ENCODE assay signal across 20 cellular contexts in genomic region chr10:16923726-16924125, GRCh38.
A peak's percentile ranks its signal among the peaks of the same experiment; 100 is the strongest.
DNase-seq lines count a peak whose midpoint lies in the region; FAIRE-seq and TF ChIP-seq lines count a peak whose summit lies in the region.
"Had no signal": no experiment of that assay in that cellular context is flagged by ENCODE, and none has a peak within 500 bp of the region (broad histone marks: within the 10 kb centered on the region; RNA-seq: fewer than 3 reads in every experiment).

No MANE protein-coding gene starts in this region.

- DNase-seq in bronchial epithelial cell (ENCODE audit: low read depth) (peak; percentile 75), epithelial cell of esophagus (ENCODE audit: low read depth) (peak; percentile 76), keratinocyte (ENCODE audit: low read depth, low spot score) (no peak)
- no peak for DNase-seq in central memory CD4-positive, alpha-beta T cell
- no peak for DNase-seq in activated naive CD4-positive, alpha-beta T cell treated with anti-CD3 and anti-CD28 coated beads for 36 hours
- DNase-seq: 8988T; ACHN; BE2C; C1 segment of cervical spinal cord; CD4-positive, alpha-beta memory T cell; CD4-positive, CD25-positive, alpha-beta regulatory T cell; CD8-positive, alpha-beta memory T cell; COR-L47; DMS 273 treated with DMSO at 0.1 percent for 48 hours; DMS79 treated with DMSO at 0.1 percent for 48 hours; GF-D8 had no signal

- no peaks in the 10 kb centered on the region for H3K79me2 ChIP-seq in keratinocyte (ENCODE audit: control insufficient read depth, insufficient read depth, low read length)

- H3K9ac ChIP-seq in keratinocyte (ENCODE audit: control insufficient read depth, extremely low read depth, insufficient read depth, low read length), result no peak overlapping the region
- H3K9ac ChIP-seq: BLaER1 had no signal

- no peaks in the 10 kb centered on the region for H3K9me1 ChIP-seq in keratinocyte (ENCODE audit: control insufficient read depth, extremely low read depth, insufficient read depth, low read length)

- peak overlapping the region; percentile 5 for H3K4me2 ChIP-seq in keratinocyte (ENCODE audit: control insufficient read depth, extremely low read depth, insufficient read depth, low read depth, low read length)
- H3K4me2 ChIP-seq: BLaER1 had no signal

- dilution Hi-C loops in keratinocyte (cut with MboI; ENCODE audit: extremely low pct_ligation_motif_present, low sequenced_read_pairs), result no loop called here

- FAIRE-seq in bronchial epithelial cell (lab: Jason Lieb, UNC) (no peak), keratinocyte (lab: Jason Lieb, UNC) (no peak)
- FAIRE-seq: GM12891, GM19239 had no signal

- no peaks in the 10 kb centered on the region for H3K9me3 Mint-ChIP-seq in activated naive CD4-positive, alpha-beta T cell treated with anti-CD3 and anti-CD28 coated beads for 36 hours
- H3K9me3 Mint-ChIP-seq: CD14-positive monocyte; CD4-positive, alpha-beta memory T cell; CD8-positive, alpha-beta memory T cell had no signal

- no peak for TF ChIP-seq CTCF in bronchial epithelial cell (IDR thresholded peaks at IDR 0.05; ENCODE audit: insufficient read depth, low read length, severe bottlenecking)
- no peak for TF ChIP-seq CTCF in epithelial cell of esophagus (IDR thresholded peaks at IDR 0.05; ENCODE audit: insufficient read depth, low read depth, low read length, missing control alignments)
- no peak for TF ChIP-seq CTCF in keratinocyte (optimal IDR thresholded peaks at IDR 0.05 in 1 of 3, IDR thresholded peaks at IDR 0.05 in 1 of 3, conservative IDR thresholded peaks at IDR 0.05 in 1 of 3; ENCODE audit: extremely low read depth in 1 of 3, insufficient read depth in 2 of 3, low read length in 3 of 3)

- H4K20me1 ChIP-seq in keratinocyte (ENCODE audit: control insufficient read depth, extremely low read depth, insufficient read depth, low read length), result no peaks in the 10 kb centered on the region
- H4K20me1 ChIP-seq: BLaER1 had no signal

- no peaks in the 10 kb centered on the region for H3K9me3 ChIP-seq in keratinocyte (ENCODE audit: control insufficient read depth, low read depth, low read length)
- H3K9me3 ChIP-seq: BE2C, BLaER1 had no signal

- H3K27ac ChIP-seq in keratinocyte (ENCODE audit: control insufficient read depth, insufficient read depth, low read length), result no peak overlapping the region
- H3K27ac ChIP-seq: BLaER1 had no signal

- H3K27ac Mint-ChIP-seq in activated naive CD4-positive, alpha-beta T cell treated with anti-CD3 and anti-CD28 coated beads for 36 hours, result no peak overlapping the region
- H3K27ac Mint-ChIP-seq: CD14-positive monocyte; CD4-positive, alpha-beta memory T cell; CD4-positive, CD25-positive, alpha-beta regulatory T cell; CD8-positive, alpha-beta memory T cell had no signal

- no peaks in the 10 kb centered on the region for H3K27me3 ChIP-seq in bronchial epithelial cell (ENCODE audit: control insufficient read depth, insufficient read depth, low read length)
- no peaks in the 10 kb centered on the region for H3K27me3 ChIP-seq in keratinocyte (ENCODE audit: control insufficient read depth, extremely low read depth, insufficient read depth, low read length)
- H3K27me3 ChIP-seq: BE2C, BLaER1 had no signal

- peaks cover 1% of the 10 kb centered on the region for H3K36me3 Mint-ChIP-seq in activated naive CD4-positive, alpha-beta T cell treated with anti-CD3 and anti-CD28 coated beads for 36 hours (ENCODE audit: low read depth)
- H3K36me3 Mint-ChIP-seq: CD14-positive monocyte had no signal

- no peaks in the 10 kb centered on the region for H3K4me1 Mint-ChIP-seq in activated naive CD4-positive, alpha-beta T cell treated with anti-CD3 and anti-CD28 coated beads for 36 hours (ENCODE audit: low read depth)
- H3K4me1 Mint-ChIP-seq: CD14-positive monocyte; CD4-positive, alpha-beta memory T cell; CD4-positive, CD25-positive, alpha-beta regulatory T cell; CD8-positive, alpha-beta memory T cell had no signal

- intact Hi-C loops in activated naive CD4-positive, alpha-beta T cell treated with anti-CD3 and anti-CD28 coated beads for 36 hours (cut with micrococcal nuclease), result no loop called here

- no peaks in the 10 kb centered on the region for H3K27me3 Mint-ChIP-seq in activated naive CD4-positive, alpha-beta T cell treated with anti-CD3 and anti-CD28 coated beads for 36 hours (ENCODE audit: low read depth)
- H3K27me3 Mint-ChIP-seq: CD4-positive, alpha-beta memory T cell; CD4-positive, CD25-positive, alpha-beta regulatory T cell; CD8-positive, alpha-beta memory T cell had no signal

- no peak overlapping the region for H2AFZ ChIP-seq in keratinocyte (ENCODE audit: control insufficient read depth, low read length)

- H3K4me3 ChIP-seq in bronchial epithelial cell (ENCODE audit: low read depth, low read length) (no peak overlapping the region), epithelial cell of esophagus (ENCODE audit: low read length) (no peak overlapping the region), keratinocyte (ENCODE audit: control insufficient read depth in 2 of 3, extremely low read depth in 1 of 3, insufficient read depth in 2 of 3, low read depth in 1 of 3, low read length in 3 of 3) (no peak overlapping the region)
- H3K4me3 ChIP-seq: BLaER1 had no signal

- CTCF ChIA-PET in activated naive CD4-positive, alpha-beta T cell treated with anti-CD3 and anti-CD28 coated beads for 36 hours (lab: Charles Lee), result no interaction called here

- no peak overlapping the region for H3K4me3 Mint-ChIP-seq in activated naive CD4-positive, alpha-beta T cell treated with anti-CD3 and anti-CD28 coated beads for 36 hours
- H3K4me3 Mint-ChIP-seq: CD14-positive monocyte; CD4-positive, alpha-beta memory T cell; CD4-positive, CD25-positive, alpha-beta regulatory T cell; CD8-positive, alpha-beta memory T cell had no signal

- peaks cover 7% of the 10 kb centered on the region for H3K4me1 ChIP-seq in keratinocyte (ENCODE audit: control insufficient read depth, extremely low read depth, insufficient read depth, low read length)

- H3K36me3 ChIP-seq in bronchial epithelial cell (ENCODE audit: control insufficient read depth, insufficient read depth, low read length), result no peaks in the 10 kb centered on the region
- H3K36me3 ChIP-seq in keratinocyte (ENCODE audit: control insufficient read depth in 2 of 2, extremely low read depth in 1 of 2, insufficient read depth in 2 of 2, low read length in 2 of 2), result no peaks in the 10 kb centered on the region
- H3K36me3 ChIP-seq: BE2C, BLaER1 had no signal

Comparison
In these comparisons a context has a peak if more than half of its experiments do, and no peak if none do; other contexts are left out.
1. DNase-seq: peak in bronchial epithelial cell (single experiment) and epithelial cell of esophagus (single experiment); none in keratinocyte (single experiment), central memory CD4-positive, alpha-beta T cell (single experiment) and activated naive CD4-positive, alpha-beta T cell treated with anti-CD3 and anti-CD28 coated beads for 36 hours (single experiment).